Comparison of ENCODE assay signal across 1 cellular context in the genomic region with DNA sequence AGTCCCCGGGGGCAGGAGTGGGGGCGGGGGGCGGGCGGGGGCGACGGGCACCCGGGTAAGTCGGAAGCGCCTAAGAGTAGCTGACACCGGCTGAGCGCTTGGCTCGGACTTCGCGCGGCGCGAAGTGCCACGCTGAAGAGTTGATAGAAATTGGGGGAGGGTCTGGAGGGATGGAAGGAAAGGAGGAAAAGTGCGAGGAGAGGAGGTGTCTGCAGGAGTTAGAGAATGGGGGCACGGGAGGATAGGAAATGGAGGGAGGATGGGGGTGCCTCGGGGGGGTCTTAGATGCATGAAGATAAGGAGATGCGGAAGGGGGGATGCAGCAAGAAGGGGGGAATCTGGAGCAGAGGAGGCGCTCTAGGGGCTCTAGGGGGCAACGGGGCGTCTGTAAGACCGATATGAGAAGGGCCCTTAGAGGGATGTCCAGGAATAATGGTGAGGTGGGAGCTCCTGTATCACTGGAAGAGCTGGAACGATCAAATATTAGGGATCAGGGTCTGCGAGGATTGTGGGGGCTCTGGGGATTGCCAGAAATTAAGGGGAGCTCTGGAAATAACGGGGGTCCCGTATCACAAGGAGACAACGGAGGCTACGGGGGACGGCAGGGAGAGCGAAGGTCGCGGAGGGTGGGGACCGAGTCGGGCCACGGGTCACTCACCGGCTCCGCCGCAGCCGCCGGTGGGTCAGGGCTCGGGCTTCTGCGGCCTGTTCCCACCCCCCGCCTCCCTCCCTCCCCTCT.
TF ChIP-seq lines count a peak whose summit lies in the region.

A gene with protein sequence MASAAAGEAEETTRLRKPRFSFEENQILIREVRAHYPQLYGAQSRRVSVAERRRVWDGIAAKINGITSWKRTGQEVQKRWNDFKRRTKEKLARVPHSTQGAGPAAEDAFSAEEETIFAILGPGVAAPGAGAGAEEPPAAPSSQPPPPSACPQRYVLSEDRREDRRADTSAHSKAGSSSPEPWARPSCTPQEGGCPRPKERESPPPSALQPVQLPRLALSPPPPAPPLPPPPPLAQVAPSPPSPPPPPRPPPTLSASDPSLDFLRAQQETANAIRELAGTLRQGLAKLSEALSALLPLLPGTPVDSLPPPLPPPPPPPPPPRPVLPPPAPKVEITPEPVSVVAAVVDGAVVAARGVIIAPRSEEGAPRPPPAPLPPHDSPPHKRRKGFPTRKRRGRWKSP (minus strand): TSS at position 702 of the 739 bp plus-strand sequence. CDS start 840 bp downstream, outside the sequence.

TF ChIP-seq in K562, 482 proteins besides CTCF, POLR2A, EP300 and RAD21 (continued from another document and continues in another):
- TF ChIP-seq SUPT5H (IDR thresholded peaks at IDR 0.05) (no peak; the same call in 1 of the 2 replicates), KDM4B (IDR thresholded peaks at IDR 0.05; ENCODE audit: borderline replicate concordance in 2 of 2, low read depth in 1 of 2) (no peak), PML (IDR thresholded peaks at IDR 0.05; ENCODE audit: low read length) (no peak), NFXL1 (CRISPR knock-in tag; IDR thresholded peaks at IDR 0.05) (no peak), IRF9 (tag; IDR thresholded peaks at IDR 0.05) (no peak), MEF2D (tag; conservative IDR thresholded peaks at IDR 0.05; ENCODE audit: low read depth) (no peak), BHLHE40 (IDR thresholded peaks at IDR 0.05; ENCODE audit: low read length) (no peak), JUND (IDR thresholded peaks at IDR 0.05; ENCODE audit: borderline replicate concordance, low read depth, low read length) (no peak), JUND (tag; IDR thresholded peaks at IDR 0.05; ENCODE audit: borderline replicate concordance, low read depth, low read length) (no peak), STAG1 (CRISPR knock-in tag; IDR thresholded peaks at IDR 0.05; ENCODE audit: borderline replicate concordance) (no peak), ZNF780A (CRISPR knock-in tag; IDR thresholded peaks at IDR 0.05) (no peak), ZFP91 (CRISPR knock-in tag; IDR thresholded peaks at IDR 0.05) (no peak), ZKSCAN1 (IDR thresholded peaks at IDR 0.05; ENCODE audit: low read depth, low read length) (no peak), CHD1 (IDR thresholded peaks at IDR 0.05; ENCODE audit: low read length) (no peak), CEBPG (CRISPR knock-in tag; IDR thresholded peaks at IDR 0.05) (no peak), CEBPG (tag; conservative IDR thresholded peaks at IDR 0.05 in 1 of 2, IDR thresholded peaks at IDR 0.05 in 1 of 2) (no peak; a peak in 1 of 4 replicates), CSDE1 (IDR thresholded peaks at IDR 0.05) (no peak), NKRF (IDR thresholded peaks at IDR 0.05; ENCODE audit: borderline replicate concordance) (peak; percentile 34; the same call in 1 of the 2 replicates), SIRT6 (IDR thresholded peaks at IDR 0.05; ENCODE audit: low read depth, low read length) (no peak), HDAC8 (tag; IDR thresholded peaks at IDR 0.05) (no peak), TRIM25 (IDR thresholded peaks at IDR 0.05; ENCODE audit: borderline replicate concordance) (peak; percentile 83; the same call in 1 of the 2 replicates), EHMT2 (IDR thresholded peaks at IDR 0.05) (no peak), CXXC5 (CRISPR knock-in tag; IDR thresholded peaks at IDR 0.05) (no peak), SRF (CRISPR knock-in tag; IDR thresholded peaks at IDR 0.05) (0 out of 4 replicates have a peak, but pooled peaks of 1 of the 2 experiments have one; percentile 5), ILF3 (IDR thresholded peaks at IDR 0.05; ENCODE audit: borderline replicate concordance) (no peak), KLF10 (CRISPR knock-in tag; IDR thresholded peaks at IDR 0.05) (no peak), HSF4 (CRISPR knock-in tag; IDR thresholded peaks at IDR 0.05; ENCODE audit: borderline replicate concordance) (no peak), PTTG1 (tag; IDR thresholded peaks at IDR 0.05; ENCODE audit: low read depth) (no peak), HMGXB4 (CRISPR knock-in tag; IDR thresholded peaks at IDR 0.05) (no peak), RBM22 (IDR thresholded peaks at IDR 0.05; ENCODE audit: low read depth, low read length, poor library complexity, severe bottlenecking) (no peak), ZNF778 (CRISPR knock-in tag; IDR thresholded peaks at IDR 0.05) (no peak), PHF21A (IDR thresholded peaks at IDR 0.05; ENCODE audit: borderline replicate concordance, low read depth) (no peak), ZNF644 (tag; IDR thresholded peaks at IDR 0.05; ENCODE audit: low read depth) (no peak), SMC3 (conservative IDR thresholded peaks at IDR 0.05; ENCODE audit: insufficient read depth, low read depth, low read length) (no peak)
- TF ChIP-seq, protein P1, sequence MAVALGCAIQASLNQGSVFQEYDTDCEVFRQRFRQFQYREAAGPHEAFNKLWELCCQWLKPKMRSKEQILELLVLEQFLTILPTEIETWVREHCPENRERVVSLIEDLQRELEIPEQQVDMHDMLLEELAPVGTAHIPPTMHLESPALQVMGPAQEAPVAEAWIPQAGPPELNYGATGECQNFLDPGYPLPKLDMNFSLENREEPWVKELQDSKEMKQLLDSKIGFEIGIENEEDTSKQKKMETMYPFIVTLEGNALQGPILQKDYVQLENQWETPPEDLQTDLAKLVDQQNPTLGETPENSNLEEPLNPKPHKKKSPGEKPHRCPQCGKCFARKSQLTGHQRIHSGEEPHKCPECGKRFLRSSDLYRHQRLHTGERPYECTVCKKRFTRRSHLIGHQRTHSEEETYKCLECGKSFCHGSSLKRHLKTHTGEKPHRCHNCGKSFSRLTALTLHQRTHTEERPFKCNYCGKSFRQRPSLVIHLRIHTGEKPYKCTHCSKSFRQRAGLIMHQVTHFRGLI (CRISPR knock-in tag; IDR thresholded peaks at IDR 0.05) = peak; percentile 96; the same call in 1 of the 2 replicates
- TF ChIP-seq, protein P2, sequence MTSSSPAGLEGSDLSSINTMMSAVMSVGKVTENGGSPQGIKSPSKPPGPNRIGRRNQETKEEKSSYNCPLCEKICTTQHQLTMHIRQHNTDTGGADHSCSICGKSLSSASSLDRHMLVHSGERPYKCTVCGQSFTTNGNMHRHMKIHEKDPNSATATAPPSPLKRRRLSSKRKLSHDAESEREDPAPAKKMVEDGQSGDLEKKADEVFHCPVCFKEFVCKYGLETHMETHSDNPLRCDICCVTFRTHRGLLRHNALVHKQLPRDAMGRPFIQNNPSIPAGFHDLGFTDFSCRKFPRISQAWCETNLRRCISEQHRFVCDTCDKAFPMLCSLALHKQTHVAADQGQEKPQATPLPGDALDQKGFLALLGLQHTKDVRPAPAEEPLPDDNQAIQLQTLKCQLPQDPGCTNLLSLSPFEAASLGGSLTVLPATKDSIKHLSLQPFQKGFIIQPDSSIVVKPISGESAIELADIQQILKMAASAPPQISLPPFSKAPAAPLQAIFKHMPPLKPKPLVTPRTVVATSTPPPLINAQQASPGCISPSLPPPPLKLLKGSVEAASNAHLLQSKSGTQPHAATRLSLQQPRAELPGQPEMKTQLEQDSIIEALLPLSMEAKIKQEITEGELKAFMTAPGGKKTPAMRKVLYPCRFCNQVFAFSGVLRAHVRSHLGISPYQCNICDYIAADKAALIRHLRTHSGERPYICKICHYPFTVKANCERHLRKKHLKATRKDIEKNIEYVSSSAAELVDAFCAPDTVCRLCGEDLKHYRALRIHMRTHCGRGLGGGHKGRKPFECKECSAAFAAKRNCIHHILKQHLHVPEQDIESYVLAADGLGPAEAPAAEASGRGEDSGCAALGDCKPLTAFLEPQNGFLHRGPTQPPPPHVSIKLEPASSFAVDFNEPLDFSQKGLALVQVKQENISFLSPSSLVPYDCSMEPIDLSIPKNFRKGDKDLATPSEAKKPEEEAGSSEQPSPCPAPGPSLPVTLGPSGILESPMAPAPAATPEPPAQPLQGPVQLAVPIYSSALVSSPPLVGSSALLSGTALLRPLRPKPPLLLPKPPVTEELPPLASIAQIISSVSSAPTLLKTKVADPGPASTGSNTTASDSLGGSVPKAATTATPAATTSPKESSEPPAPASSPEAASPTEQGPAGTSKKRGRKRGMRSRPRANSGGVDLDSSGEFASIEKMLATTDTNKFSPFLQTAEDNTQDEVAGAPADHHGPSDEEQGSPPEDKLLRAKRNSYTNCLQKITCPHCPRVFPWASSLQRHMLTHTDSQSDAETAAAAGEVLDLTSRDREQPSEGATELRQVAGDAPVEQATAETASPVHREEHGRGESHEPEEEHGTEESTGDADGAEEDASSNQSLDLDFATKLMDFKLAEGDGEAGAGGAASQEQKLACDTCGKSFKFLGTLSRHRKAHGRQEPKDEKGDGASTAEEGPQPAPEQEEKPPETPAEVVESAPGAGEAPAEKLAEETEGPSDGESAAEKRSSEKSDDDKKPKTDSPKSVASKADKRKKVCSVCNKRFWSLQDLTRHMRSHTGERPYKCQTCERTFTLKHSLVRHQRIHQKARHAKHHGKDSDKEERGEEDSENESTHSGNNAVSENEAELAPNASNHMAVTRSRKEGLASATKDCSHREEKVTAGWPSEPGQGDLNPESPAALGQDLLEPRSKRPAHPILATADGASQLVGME (CRISPR knock-in tag; IDR thresholded peaks at IDR 0.05) = no peak
- TF ChIP-seq, protein P3, sequence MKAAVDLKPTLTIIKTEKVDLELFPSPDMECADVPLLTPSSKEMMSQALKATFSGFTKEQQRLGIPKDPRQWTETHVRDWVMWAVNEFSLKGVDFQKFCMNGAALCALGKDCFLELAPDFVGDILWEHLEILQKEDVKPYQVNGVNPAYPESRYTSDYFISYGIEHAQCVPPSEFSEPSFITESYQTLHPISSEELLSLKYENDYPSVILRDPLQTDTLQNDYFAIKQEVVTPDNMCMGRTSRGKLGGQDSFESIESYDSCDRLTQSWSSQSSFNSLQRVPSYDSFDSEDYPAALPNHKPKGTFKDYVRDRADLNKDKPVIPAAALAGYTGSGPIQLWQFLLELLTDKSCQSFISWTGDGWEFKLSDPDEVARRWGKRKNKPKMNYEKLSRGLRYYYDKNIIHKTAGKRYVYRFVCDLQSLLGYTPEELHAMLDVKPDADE (conservative IDR thresholded peaks at IDR 0.05; ENCODE audit: control insufficient read depth, low read depth, low read length) = peak; percentile 48; the same call in 1 of the 2 replicates
- TF ChIP-seq, protein P4, sequence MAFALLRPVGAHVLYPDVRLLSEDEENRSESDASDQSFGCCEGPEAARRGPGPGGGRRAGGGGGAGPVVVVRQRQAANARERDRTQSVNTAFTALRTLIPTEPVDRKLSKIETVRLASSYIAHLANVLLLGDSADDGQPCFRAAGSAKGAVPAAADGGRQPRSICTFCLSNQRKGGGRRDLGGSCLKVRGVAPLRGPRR (CRISPR knock-in tag; IDR thresholded peaks at IDR 0.05) = no peak
